In genomic region chr12:87953257-87953860, GRCh38 we compare ENCODE assay signal across 8 cellular contexts.
DNase-seq lines count a peak whose midpoint lies in the region; ATAC-seq and TF ChIP-seq lines count a peak whose summit lies in the region.

No MANE protein-coding gene starts in this region.

- no peak overlapping the region for H3K4me2 ChIP-seq in neural progenitor cell

- H3K36me3 Mint-ChIP-seq in neural progenitor cell = no peaks in the 10 kb centered on the region

- peak; percentile 36 for DNase-seq in AG04450 (ENCODE audit: low read depth, low spot score)
- DNase-seq in NCI-H446 (lab: John Stamatoyannopoulos, UW) = peak; percentile 32 to 68
- DNase-seq in cerebellar cortex (ENCODE audit: low spot score) = peak; percentile 48
- peak; percentile 56 for DNase-seq in neural progenitor cell (ENCODE audit: low spot score)
- no peak for DNase-seq in activated T-cell treated with anti-CD3 and anti-CD28 coated beads, Interleukin-2, amount 50 U/mL, for 1 hour
- DNase-seq in left ventricle myocardium superior = no peak

- no peak overlapping the region for H3K27ac ChIP-seq in AG04450 (ENCODE audit: low read depth, low read length)
- H3K27ac ChIP-seq in neural progenitor cell = no peak overlapping the region

- H2AFZ ChIP-seq in neural progenitor cell (replicated peaks) = peak overlapping the region; percentile 87

- H3K27me3 ChIP-seq in AG04450 (ENCODE audit: control insufficient read depth, insufficient read depth, low read length) (no peaks in the 10 kb centered on the region), neural progenitor cell (no peaks in the 10 kb centered on the region)

- H3K9me3 Mint-ChIP-seq in neural progenitor cell = peaks cover 5% of the 10 kb centered on the region

- CTCF ChIA-PET in AG04450 (lab: Charles Lee) = interaction anchor here (0.6 to 2.2 kb wide), 17 partner anchors 10 to 1819 kb away, joined by 3 to 17 read pairs (median 4); no protein-coding TSS in a partner anchor

- intact Hi-C loops in left ventricle myocardium superior (cut with micrococcal nuclease) = no loop called here

- peaks cover 11% of the 10 kb centered on the region for H3K4me1 Mint-ChIP-seq in neural progenitor cell

- H3K4me3 ChIP-seq in AG04450 (ENCODE audit: low read depth, low read length) = no peak overlapping the region
- no peak overlapping the region for H3K4me3 ChIP-seq in neural progenitor cell

- H3K79me2 ChIP-seq in neural progenitor cell (ENCODE audit: low read depth) = no peaks in the 10 kb centered on the region

- H3K27me3 Mint-ChIP-seq in neural progenitor cell (ENCODE audit: insufficient read depth, low read depth) = peaks cover 3% of the 10 kb centered on the region

- POLR2A ChIA-PET in AG04450 (lab: Yijun Ruan, JAX) = no interaction called here

- no peaks in the 10 kb centered on the region for H3F3A ChIP-seq in neural progenitor cell (ENCODE audit: low read depth)

- peaks cover 6% of the 10 kb centered on the region for H3K4me1 ChIP-seq in neural progenitor cell

- no peak overlapping the region for H3K9ac ChIP-seq in neural progenitor cell

- peak; percentile 74 for TF ChIP-seq CTCF in AG04450 (IDR thresholded peaks at IDR 0.05; ENCODE audit: low read depth, low read length)
- peak; percentile 80 for TF ChIP-seq CTCF in neural progenitor cell (IDR thresholded peaks at IDR 0.05)

- no peaks in the 10 kb centered on the region for H3K36me3 ChIP-seq in neural progenitor cell

- no peaks in the 10 kb centered on the region for H4K20me1 ChIP-seq in neural progenitor cell (ENCODE audit: low read depth)

- peak; percentile 44 for ATAC-seq in GM18868 (IDR thresholded peaks at IDR 0.05; ENCODE audit: unreplicated experiment)
- no peak for ATAC-seq in left ventricle myocardium superior
- ATAC-seq in GM18505 (IDR thresholded peaks at IDR 0.05; ENCODE audit: unreplicated experiment) = no peak

- no peak for TF ChIP-seq POLR2A in GM18505 (IDR thresholded peaks at IDR 0.05; ENCODE audit: borderline replicate concordance, extremely low read depth, insufficient read depth, insufficient read length)

- no peak overlapping the region for H3K4me3 Mint-ChIP-seq in neural progenitor cell

- no peak overlapping the region for H3K27ac Mint-ChIP-seq in neural progenitor cell

- H3K9me3 ChIP-seq in AG04450 (ENCODE audit: control insufficient read depth, insufficient read depth, low read length) (no peaks in the 10 kb centered on the region), neural progenitor cell (ENCODE audit: low read depth) (no peaks in the 10 kb centered on the region)

Comparison
In these comparisons a context has a peak if more than half of its experiments do, and no peak if none do; other contexts are left out.
1. DNase-seq: peak in AG04450 (single experiment), NCI-H446 (2 of 2), cerebellar cortex (single experiment) and neural progenitor cell (single experiment); none in activated T-cell treated with anti-CD3 and anti-CD28 coated beads, Interleukin-2, amount 50 U/mL, for 1 hour (single experiment) and left ventricle myocardium superior (single experiment).